Comparison of ENCODE assay signal across 8 cellular contexts in genomic region chr16:23670137-23670776, GRCh38. TPM values are rescaled to one million over a fixed set of nuclear protein-coding genes. Genes with fewer than 3 reads are reported as not detected.
DNase-seq lines count a peak whose midpoint lies in the region; ATAC-seq and TF ChIP-seq lines count a peak whose summit lies in the region.

No MANE protein-coding gene starts in this region.

- peaks cover 17 to 19% of the 10 kb centered on the region in 2 donors for H3K4me1 Mint-ChIP-seq in natural killer cell treated with Interleukin-12 subunit alpha and Interleukin-12 subunit beta and Interleukin-15 and Interleukin-18, amount 100 ng/mL, for 72 hours (ENCODE audit: low read depth in 2 of 2)
- H3K4me1 Mint-ChIP-seq in natural killer cell (peaks cover 0 to 8% of the 10 kb centered on the region in 2 donors), T-helper 17 cell (peaks cover 10% of the 10 kb centered on the region)
- peaks cover 25% of the 10 kb centered on the region for H3K4me1 Mint-ChIP-seq in activated T-cell treated with anti-CD3 and anti-CD28 coated beads, Interleukin-2, amount 50 U/mL, for 24 hours (ENCODE audit: low read depth)

- peak; percentile 67 for DNase-seq in natural killer cell treated with Interleukin-12 subunit alpha and Interleukin-12 subunit beta and Interleukin-15 and Interleukin-18, amount 100 ng/mL, for 72 hours (ENCODE audit: low spot score)
- DNase-seq in natural killer cell (no peak), renal cortical epithelial cell (ENCODE audit: low read depth) (peak; percentile 97), H4 (ENCODE audit: low spot score) (no peak), T-helper 17 cell (no peak), DMS 273 (lab: John Stamatoyannopoulos, UW; ENCODE audit: unreplicated experiment) (no peak)
- peak; percentile 45 for DNase-seq in activated T-cell treated with anti-CD3 and anti-CD28 coated beads, Interleukin-2, amount 50 U/mL, for 24 hours

- intact Hi-C loops in natural killer cell (cut with micrococcal nuclease): no loop called here

- TF ChIP-seq CTCF in natural killer cell (IDR thresholded peaks at IDR 0.05): no peak

- no peaks in the 10 kb centered on the region for H3K9me3 Mint-ChIP-seq in natural killer cell treated with Interleukin-12 subunit alpha and Interleukin-12 subunit beta and Interleukin-15 and Interleukin-18, amount 100 ng/mL, for 72 hours
- H3K9me3 Mint-ChIP-seq in natural killer cell: no peaks in the 10 kb centered on the region
- H3K9me3 Mint-ChIP-seq in activated T-cell treated with anti-CD3 and anti-CD28 coated beads, Interleukin-2, amount 50 U/mL, for 24 hours: no peaks in the 10 kb centered on the region

- no peaks in the 10 kb centered on the region for H3K27me3 Mint-ChIP-seq in natural killer cell treated with Interleukin-12 subunit alpha and Interleukin-12 subunit beta and Interleukin-15 and Interleukin-18, amount 100 ng/mL, for 72 hours
- no peaks in the 10 kb centered on the region for H3K27me3 Mint-ChIP-seq in natural killer cell (ENCODE audit: low read depth in 2 of 2)
- no peaks in the 10 kb centered on the region for H3K27me3 Mint-ChIP-seq in activated T-cell treated with anti-CD3 and anti-CD28 coated beads, Interleukin-2, amount 50 U/mL, for 24 hours
- H3K27me3 Mint-ChIP-seq in T-helper 17 cell: no peaks in the 10 kb centered on the region

- peaks cover 11% of the 10 kb centered on the region for H3K36me3 Mint-ChIP-seq in natural killer cell treated with Interleukin-12 subunit alpha and Interleukin-12 subunit beta and Interleukin-15 and Interleukin-18, amount 100 ng/mL, for 72 hours
- peaks cover 23% of the 10 kb centered on the region for H3K36me3 Mint-ChIP-seq in natural killer cell
- peaks cover 94% of the 10 kb centered on the region for H3K36me3 Mint-ChIP-seq in activated T-cell treated with anti-CD3 and anti-CD28 coated beads, Interleukin-2, amount 50 U/mL, for 24 hours (ENCODE audit: low read depth)
- H3K36me3 Mint-ChIP-seq in T-helper 17 cell (ENCODE audit: low read depth): no peaks in the 10 kb centered on the region

- peak overlapping the region; percentile 55 for H3K4me3 Mint-ChIP-seq in natural killer cell treated with Interleukin-12 subunit alpha and Interleukin-12 subunit beta and Interleukin-15 and Interleukin-18, amount 100 ng/mL, for 72 hours
- H3K4me3 Mint-ChIP-seq in natural killer cell (no peak overlapping the region), T-helper 17 cell (no peak overlapping the region)
- H3K4me3 Mint-ChIP-seq in activated T-cell treated with anti-CD3 and anti-CD28 coated beads, Interleukin-2, amount 50 U/mL, for 24 hours: no peak overlapping the region

- no peak overlapping the region for H3K27ac Mint-ChIP-seq in natural killer cell treated with Interleukin-12 subunit alpha and Interleukin-12 subunit beta and Interleukin-15 and Interleukin-18, amount 100 ng/mL, for 72 hours
- H3K27ac Mint-ChIP-seq in natural killer cell (peak overlapping the region in 1 of 2 donors; percentile 42), T-helper 17 cell (no peak overlapping the region)
- peak overlapping the region; percentile 79 for H3K27ac Mint-ChIP-seq in activated T-cell treated with anti-CD3 and anti-CD28 coated beads, Interleukin-2, amount 50 U/mL, for 24 hours

- no peaks in the 10 kb centered on the region for H3K9me3 ChIP-seq in T-helper 17 cell (ENCODE audit: control insufficient read depth, low read length, poor library complexity, severe bottlenecking)

- ATAC-seq in natural killer cell treated with Interleukin-12 subunit alpha and Interleukin-12 subunit beta and Interleukin-15 and Interleukin-18, amount 100 ng/mL, for 72 hours: peak; percentile 94 to 98
- no peak for ATAC-seq in natural killer cell
- ATAC-seq in HG03039 (IDR thresholded peaks at IDR 0.05; ENCODE audit: unreplicated experiment): peak; percentile 91
- ATAC-seq in T-helper 17 cell: no peak

RNA-seq across cellular contexts. Expression of gene PLK1, which starts 8.4 kb away (rescaled TPM):
- total RNA-seq in natural killer cell treated with Interleukin-12 subunit alpha and Interleukin-12 subunit beta and Interleukin-15 and Interleukin-18, amount 100 ng/mL, for 72 hours: 10 to 100 TPM; 55.6 to 95.6 TPM
- total RNA-seq in natural killer cell (1 to 10 TPM in 2 of 3 donors, under 1 TPM in 1; 0.66 to 2.9 (median 1.7) TPM), renal cortical epithelial cell (0.99 and 8.0 TPM in 2 replicates), T-helper 17 cell (1 to 10 TPM in 1 of 2 donors, under 1 TPM in 1; 0.60 to 1.7 TPM)
- total RNA-seq in H4 (2014; rRNA removed; shearing (Covaris generic)): 53.2 and 65.5 TPM in 2 replicates

RNA-seq across cellular contexts. Expression of gene DCTN5, which starts 29.0 kb away (rescaled TPM):
- total RNA-seq in natural killer cell treated with Interleukin-12 subunit alpha and Interleukin-12 subunit beta and Interleukin-15 and Interleukin-18, amount 100 ng/mL, for 72 hours: 100 to 1,000 TPM in 1 of 2 donors, 10 to 100 TPM in 1; 95.0 to 107 TPM
- total RNA-seq in natural killer cell: 10 to 100 TPM; 60.7 to 72.1 (median 65.8) TPM
- total RNA-seq in renal cortical epithelial cell: 64.8 and 123 TPM in 2 replicates
- total RNA-seq in H4 (2014; rRNA removed; shearing (Covaris generic)): 74.7 and 75.2 TPM in 2 replicates
- 10 to 100 TPM; 44.5 to 65.0 TPM for total RNA-seq in T-helper 17 cell

RNA-seq across cellular contexts. Expression of gene PALB2, which starts 29.1 kb away (rescaled TPM):
- total RNA-seq in natural killer cell treated with Interleukin-12 subunit alpha and Interleukin-12 subunit beta and Interleukin-15 and Interleukin-18, amount 100 ng/mL, for 72 hours: 10 to 100 TPM; 20.6 to 28.4 TPM
- total RNA-seq in natural killer cell (10 to 100 TPM; 10.7 to 12.8 (median 10.9) TPM), renal cortical epithelial cell (12.5 and 15.4 TPM in 2 replicates), T-helper 17 cell (1 to 10 TPM; 8.2 to 8.7 TPM)
- 10.4 and 10.5 TPM in 2 replicates for total RNA-seq in H4 (2014; rRNA removed; shearing (Covaris generic))

RNA-seq across cellular contexts. Expression of gene ERN2, which starts 42.8 kb away (rescaled TPM):
- total RNA-seq in natural killer cell treated with Interleukin-12 subunit alpha and Interleukin-12 subunit beta and Interleukin-15 and Interleukin-18, amount 100 ng/mL, for 72 hours: not detected
- total RNA-seq in natural killer cell (not detected), renal cortical epithelial cell (0.15 TPM in 1 of 2 replicates, not detected in the other), T-helper 17 cell (not detected)
- not detected in 2 replicates for total RNA-seq in H4 (2014; rRNA removed; shearing (Covaris generic))

Comparison
In these comparisons a context has a peak if more than half of its experiments do, and no peak if none do; other contexts are left out.
1. ATAC-seq: peak in natural killer cell treated with Interleukin-12 subunit alpha and Interleukin-12 subunit beta and Interleukin-15 and Interleukin-18, amount 100 ng/mL, for 72 hours (2 of 2) and HG03039 (single experiment); none in natural killer cell (0 of 3) and T-helper 17 cell (single experiment).
2. DNase-seq: peak in natural killer cell treated with Interleukin-12 subunit alpha and Interleukin-12 subunit beta and Interleukin-15 and Interleukin-18, amount 100 ng/mL, for 72 hours (single experiment), activated T-cell treated with anti-CD3 and anti-CD28 coated beads, Interleukin-2, amount 50 U/mL, for 24 hours (single experiment) and renal cortical epithelial cell (single experiment); none in natural killer cell (single experiment), H4 (single experiment), T-helper 17 cell (0 of 3) and DMS 273 (single experiment).